Comparison of ENCODE assay signal across 17 cellular contexts in the genomic region with DNA sequence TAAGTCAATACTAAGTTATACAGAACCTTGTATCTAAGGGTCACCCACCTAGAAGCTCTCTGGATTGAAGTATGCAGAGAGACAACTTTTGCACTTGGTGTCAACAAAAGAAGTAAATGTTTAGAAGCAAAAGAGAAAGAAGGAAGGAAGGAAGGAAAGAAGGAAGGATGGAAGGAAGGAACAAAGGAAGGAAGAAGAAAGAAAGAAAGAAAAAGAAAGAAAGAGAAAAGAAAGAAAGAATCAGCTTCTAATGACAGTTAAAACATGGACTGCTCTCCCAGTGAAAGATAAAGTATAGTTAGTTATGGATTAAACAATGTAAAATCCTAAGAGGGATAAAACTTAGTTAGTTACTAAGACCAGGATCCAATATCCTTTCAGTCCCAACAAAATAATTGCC.
DNase-seq lines count a peak whose midpoint lies in the region; ATAC-seq, FAIRE-seq and TF ChIP-seq lines count a peak whose summit lies in the region.
"Had no signal": no experiment of that assay in that cellular context is flagged by ENCODE, and none has a peak within 500 bp of the region (broad histone marks: within the 10 kb centered on the region; RNA-seq: fewer than 3 reads in every experiment).

No MANE protein-coding gene starts in this region.

- H3K36me3 Mint-ChIP-seq in endodermal cell (ENCODE audit: low read depth) = no peaks in the 10 kb centered on the region
- H3K36me3 Mint-ChIP-seq: CD4-positive, alpha-beta memory T cell had no signal

- H3K9me3 ChIP-seq in endodermal cell (ENCODE audit: control insufficient read depth, low read length) = no peaks in the 10 kb centered on the region
- H3K9me3 ChIP-seq in neuron (ENCODE audit: low read length) = no peaks in the 10 kb centered on the region
- H3K9me3 ChIP-seq in pancreas = no peaks in the 10 kb centered on the region
- H3K9me3 ChIP-seq in left lung = no peaks in the 10 kb centered on the region

- no peaks in the 10 kb centered on the region for H3K27me3 Mint-ChIP-seq in endodermal cell (ENCODE audit: insufficient read depth)
- H3K27me3 Mint-ChIP-seq: B cell; CD4-positive, alpha-beta memory T cell had no signal

- H3K9me3 Mint-ChIP-seq in endodermal cell = no peaks in the 10 kb centered on the region

- H3K4me2 ChIP-seq in KMS-11 = peak overlapping the region; percentile 30

- DNase-seq in endodermal cell (no peak), pancreas (no peak), left lung (no peak)
- DNase-seq: CD4-positive, alpha-beta memory T cell; COR-L47; DND-41; GF-D8; HCEC 1CT had no signal

- H3K27me3 ChIP-seq in KMS-11 (ENCODE audit: insufficient read depth, low read depth) (no peaks in the 10 kb centered on the region; the same call in 1 of the 2 replicates), endodermal cell (ENCODE audit: control insufficient read depth, insufficient read depth, low read length, poor library complexity, severe bottlenecking) (no peaks in the 10 kb centered on the region), neuron (ENCODE audit: insufficient read depth, low read length) (no peaks in the 10 kb centered on the region), pancreas (no peaks in the 10 kb centered on the region), left lung (no peaks in the 10 kb centered on the region)

- no peaks in the 10 kb centered on the region for H4K20me1 ChIP-seq in KMS-11 (ENCODE audit: insufficient read depth)

- H3K4me1 ChIP-seq in KMS-11 (ENCODE audit: low read depth, poor library complexity, severe bottlenecking) = peaks cover 33% of the 10 kb centered on the region
- H3K4me1 ChIP-seq in endodermal cell (ENCODE audit: control insufficient read depth, insufficient read depth, low read length) = no peaks in the 10 kb centered on the region
- H3K4me1 ChIP-seq in neuron (ENCODE audit: insufficient read depth, low read length) = peaks cover 36% of the 10 kb centered on the region
- H3K4me1 ChIP-seq in pancreas = no peaks in the 10 kb centered on the region
- no peaks in the 10 kb centered on the region for H3K4me1 ChIP-seq in left lung

- no peak overlapping the region for H3K4me3 Mint-ChIP-seq in endodermal cell
- H3K4me3 Mint-ChIP-seq: B cell; CD4-positive, alpha-beta memory T cell had no signal

- no peak for TF ChIP-seq CTCF in KMS-11 (conservative IDR thresholded peaks at IDR 0.05; ENCODE audit: low read depth, low read length)
- no peak for TF ChIP-seq CTCF in endodermal cell (conservative IDR thresholded peaks at IDR 0.05)
- no peak for TF ChIP-seq CTCF in pancreas (IDR thresholded peaks at IDR 0.05)
- no peak for TF ChIP-seq CTCF in left lung (IDR thresholded peaks at IDR 0.05)

- H3K4me3 ChIP-seq in KMS-11 (IDR thresholded peaks at IDR 0.05; ENCODE audit: insufficient read depth, low read depth, low read length) (no peak overlapping the region), endodermal cell (ENCODE audit: low read length) (no peak overlapping the region), neuron (ENCODE audit: low read length) (peak overlapping the region; percentile 19), pancreas (no peak overlapping the region), left lung (no peak overlapping the region)

- intact Hi-C loops in pancreas (cut with DNase I) (no loop called here), left lung (cut with DNase I) (no loop called here)

- FAIRE-seq in pancreas (lab: Jason Lieb, UNC) = no peak
- FAIRE-seq: A204.1, D721Med had no signal

- no peaks in the 10 kb centered on the region for H3K36me3 ChIP-seq in KMS-11 (ENCODE audit: insufficient read depth)
- H3K36me3 ChIP-seq in endodermal cell (ENCODE audit: control insufficient read depth, insufficient read depth, low read length) = no peaks in the 10 kb centered on the region
- H3K36me3 ChIP-seq in neuron (ENCODE audit: insufficient read depth, low read length) = no peaks in the 10 kb centered on the region
- H3K36me3 ChIP-seq in pancreas = no peaks in the 10 kb centered on the region
- no peaks in the 10 kb centered on the region for H3K36me3 ChIP-seq in left lung

- H3K27ac ChIP-seq in KMS-11 = peak overlapping the region; percentile 75
- peak overlapping the region; percentile 96 for H3K27ac ChIP-seq in endodermal cell (ENCODE audit: low read depth, low read length)
- no peak overlapping the region for H3K27ac ChIP-seq in pancreas
- no peak overlapping the region for H3K27ac ChIP-seq in left lung
- H3K27ac ChIP-seq: C4-2B, HL-60 had no signal

- ATAC-seq in activated CD4-positive, CD25-positive, alpha-beta regulatory T cell treated with anti-CD3 and anti-CD28 coated beads, Interleukin-2, amount 50 U/mL, for 24 hours = no peak
- ATAC-seq in pancreas (no peak), left lung (no peak), GM18909 (IDR thresholded peaks at IDR 0.05; ENCODE audit: poor library complexity, unreplicated experiment) (no peak)

- H3K79me2 ChIP-seq in KMS-11 (ENCODE audit: insufficient read depth, low read depth) = no peaks in the 10 kb centered on the region

- peak overlapping the region; percentile 63 for H2AFZ ChIP-seq in KMS-11 (ENCODE audit: low read depth)
- no peak overlapping the region for H2AFZ ChIP-seq in neuron (ENCODE audit: low read depth, low read length)

- H3K9ac ChIP-seq in KMS-11 (no peak overlapping the region), endodermal cell (ENCODE audit: extremely low read depth, low read length, poor library complexity, severe bottlenecking) (no peak overlapping the region)

- H3K4me1 Mint-ChIP-seq in endodermal cell = no peaks in the 10 kb centered on the region
- H3K4me1 Mint-ChIP-seq: B cell had no signal

- H3K27ac Mint-ChIP-seq in endodermal cell = no peak overlapping the region
- H3K27ac Mint-ChIP-seq: B cell had no signal

Comparison
In these comparisons a context has a peak if more than half of its experiments do, and no peak if none do; other contexts are left out.
1. H3K27ac ChIP-seq: peak in KMS-11 (single experiment) and endodermal cell (single experiment); none in pancreas (0 of 4) and left lung (0 of 2).